ENCODE assay signal across 17 cellular contexts in genomic region chr12:48054955-48055821, GRCh38. TPM values are rescaled to one million over a fixed set of nuclear protein-coding genes. Genes with fewer than 3 reads are reported as not detected.
"Had no signal": no experiment of that assay in that cellular context is flagged by ENCODE, and none has a peak within 500 bp of the region (broad histone marks: within the 10 kb centered on the region; RNA-seq: fewer than 3 reads in every experiment).

No MANE protein-coding gene starts in this region.

- H3K9me3 ChIP-seq: stomach, thoracic aorta had no signal

- H3K27ac Mint-ChIP-seq: mesothelial cell of epicardium, T-cell had no signal

- ATAC-seq: esophagus mucosa, lower lobe of right lung, T-cell had no signal

- H3K27me3 ChIP-seq: cardiac muscle cell, stomach had no signal

- FAIRE-seq: astrocyte had no signal

- H3K4me3 ChIP-seq: cardiac muscle cell, lower lobe of right lung, stomach, thoracic aorta had no signal

- DNase-seq: activated CD4-positive, alpha-beta T cell treated with anti-CD3 and anti-CD28 coated beads, Interleukin-2, amount 50 U/mL, for 1 hour; activated CD8-positive, alpha-beta memory T cell treated with anti-CD3 and anti-CD28 coated beads, Interleukin-2, amount 50 U/mL, for 48 hours; glutamatergic neuron; immature natural killer cell; lower lobe of right lung; stimulated activated CD4-positive, alpha-beta T cell treated with anti-CD3 and anti-CD28 coated beads, Interleukin-4, amount 100 ng/mL, for 24 hours; stomach; T-cell; T1000 had no signal

- H3K27ac ChIP-seq: cardiac muscle cell, lower lobe of right lung, parathyroid adenoma, stomach, thoracic aorta had no signal

- H3K4me1 ChIP-seq: lower lobe of right lung, parathyroid adenoma, stomach had no signal

RNA-seq across cellular contexts. Expression of gene COL2A1, which starts 50.9 kb away (rescaled TPM):
- total RNA-seq: esophagus mucosa, lower lobe of right lung, renal cortical epithelial cell, T-cell, ureter had no signal
